ENCODE assay signal across 12 cellular contexts in genomic region chr12:124637163-124637562, GRCh38.
"Had no signal": no experiment of that assay in that cellular context is flagged by ENCODE, and none has a peak within 500 bp of the region (broad histone marks: within the 10 kb centered on the region; RNA-seq: fewer than 3 reads in every experiment).

No MANE protein-coding gene starts in this region.

- H3K4me3 Mint-ChIP-seq: activated CD8-positive, alpha-beta T cell treated with anti-CD3 and anti-CD28 coated beads, Interleukin-2, amount 10 ng/mL, durations not matched to agents 7 days and 5 days; activated naive CD8-positive, alpha-beta T cell treated with anti-CD3 and anti-CD28 coated beads, Interleukin-2, amount 10 ng/mL, durations not matched to agents 7 days and 5 days; immature natural killer cell; natural killer cell had no signal

- ATAC-seq: activated CD8-positive, alpha-beta T cell treated with anti-CD3 and anti-CD28 coated beads, Interleukin-2, amount 10 ng/mL, durations not matched to agents 7 days and 5 days; natural killer cell had no signal

- H3K4me3 ChIP-seq: lung, tibial artery had no signal

- H3K36me3 ChIP-seq: tibial artery had no signal

- DNase-seq: activated CD8-positive, alpha-beta memory T cell treated with anti-CD3 and anti-CD28 coated beads, Interleukin-2, amount 50 U/mL, for 48 hours; activated CD8-positive, alpha-beta T cell treated with anti-CD3 and anti-CD28 coated beads, Interleukin-2, amount 10 ng/mL, durations not matched to agents 7 days and 5 days; activated naive CD8-positive, alpha-beta T cell treated with anti-CD3 and anti-CD28 coated beads, Interleukin-2, amount 10 ng/mL, durations not matched to agents 7 days and 5 days; anterior cingulate cortex; dermis blood vessel endothelial cell; erythroblast; immature natural killer cell; left colon; natural killer cell; T1000; tibial artery had no signal

- H3K27ac Mint-ChIP-seq: activated CD8-positive, alpha-beta T cell treated with anti-CD3 and anti-CD28 coated beads, Interleukin-2, amount 10 ng/mL, durations not matched to agents 7 days and 5 days; activated naive CD8-positive, alpha-beta T cell treated with anti-CD3 and anti-CD28 coated beads, Interleukin-2, amount 10 ng/mL, durations not matched to agents 7 days and 5 days; immature natural killer cell; natural killer cell had no signal

- H3K9me3 ChIP-seq: tibial artery had no signal

- H3K9me3 Mint-ChIP-seq: natural killer cell had no signal

- H3K36me3 Mint-ChIP-seq: activated naive CD8-positive, alpha-beta T cell treated with anti-CD3 and anti-CD28 coated beads, Interleukin-2, amount 10 ng/mL, durations not matched to agents 7 days and 5 days; immature natural killer cell; natural killer cell had no signal

- H3K27ac ChIP-seq: tibial artery had no signal

- H3K27me3 ChIP-seq: tibial artery had no signal
